ENCODE assay signal across 10 cellular contexts in the genomic region with DNA sequence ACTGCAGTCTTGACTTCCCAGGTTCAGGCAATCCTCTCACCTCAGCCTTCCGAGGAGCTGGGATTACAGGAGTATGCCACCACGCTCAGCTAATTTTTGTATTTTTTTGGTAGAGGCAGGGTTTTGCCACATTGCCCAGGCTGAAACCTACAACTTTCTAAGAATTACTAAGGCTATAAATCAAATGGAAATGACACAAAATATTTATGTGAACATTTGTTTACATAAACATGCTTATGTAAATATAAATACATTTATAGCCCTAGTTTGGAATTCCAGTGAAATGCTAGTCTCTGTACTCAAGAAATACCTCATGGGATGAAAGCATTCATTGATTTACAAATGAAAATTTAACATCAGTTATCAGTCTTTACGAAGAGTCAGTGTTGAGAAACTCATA.
"Had no signal": no experiment of that assay in that cellular context is flagged by ENCODE, and none has a peak within 500 bp of the region (broad histone marks: within the 10 kb centered on the region; RNA-seq: fewer than 3 reads in every experiment).

No MANE protein-coding gene starts in this region.

- ATAC-seq: HCT116 had no signal

- H3K4me3 Mint-ChIP-seq: HFFc6 had no signal

- H3K27ac Mint-ChIP-seq: HFFc6 had no signal

- H3K9me3 Mint-ChIP-seq: HFFc6 had no signal

- DNase-seq: GM23248, GOT3, H7, HFFc6, IMR-90, Kasumi-1, KBM-7 had no signal

- H3K4me3 ChIP-seq: GM23248, HAP-1 had no signal

- H3K27ac ChIP-seq: GM23248, HL-60 had no signal

- H3K9me3 ChIP-seq: HAP-1 had no signal
